In genomic region chr17:38440614-38441397, GRCh38 we compare ENCODE assay signal across 17 cellular contexts. TPM values are rescaled to one million over a fixed set of nuclear protein-coding genes. Genes with fewer than 3 reads are reported as not detected.
A peak's percentile ranks its signal among the peaks of the same experiment; 100 is the strongest.
DNase-seq lines count a peak whose midpoint lies in the region; ATAC-seq and TF ChIP-seq lines count a peak whose summit lies in the region.
"Had no signal": no experiment of that assay in that cellular context is flagged by ENCODE, and none has a peak within 500 bp of the region (broad histone marks: within the 10 kb centered on the region; RNA-seq: fewer than 3 reads in every experiment).

No MANE protein-coding gene starts in this region.

- H3K18ac ChIP-seq in mesendoderm (ENCODE audit: low read length) = no peak overlapping the region

- H4K20me1 ChIP-seq in OCI-LY7 (ENCODE audit: insufficient read depth, low read length) = no peaks in the 10 kb centered on the region

- H3K27me3 ChIP-seq in NT2/D1 (ENCODE audit: insufficient read depth, insufficient read length) = no peaks in the 10 kb centered on the region
- no peaks in the 10 kb centered on the region for H3K27me3 ChIP-seq in gastroesophageal sphincter
- no peaks in the 10 kb centered on the region for H3K27me3 ChIP-seq in mesendoderm (ENCODE audit: insufficient read depth, low read length, poor library complexity)
- no peaks in the 10 kb centered on the region for H3K27me3 ChIP-seq in transverse colon
- H3K27me3 ChIP-seq: breast epithelium had no signal

- no peaks in the 10 kb centered on the region for H3K9me2 ChIP-seq in OCI-LY7 (ENCODE audit: insufficient read depth, low read length)

- no peak overlapping the region for H2BK5ac ChIP-seq in mesendoderm (ENCODE audit: low read length)

- no peak overlapping the region for H4K8ac ChIP-seq in mesendoderm (ENCODE audit: low read depth, low read length)

- no peak overlapping the region for H2BK15ac ChIP-seq in mesendoderm (replicated peaks; ENCODE audit: low read depth)

- WGBS in gastroesophageal sphincter (ENCODE audit: low coverage in 1 of 2), 2 donors = 31 to 57% methylated on average over 4 to 5 of the region's 16 CpGs
- WGBS in mesendoderm (ENCODE audit: extremely low coverage, insufficient coverage, low lambda C conversion rate) = no CpG with 5 or more reads among the region's 16 CpGs
- WGBS in transverse colon (ENCODE audit: low coverage in 1 of 2), 2 donors = 75% methylated on average over 14 of the region's 16 CpGs; no CpG with 5 or more reads in 1 of the 2 donors

- H3K4me2 ChIP-seq in mesendoderm (ENCODE audit: low read length) (no peak overlapping the region), OCI-LY7 (ENCODE audit: low read length) (no peak overlapping the region)

- CTCF ChIA-PET in OCI-LY7 (lab: Charles Lee; ENCODE audit: unreplicated experiment) = no interaction called here

- no peak overlapping the region for H2AK5ac ChIP-seq in mesendoderm (ENCODE audit: low read length)

- H3K79me2 ChIP-seq in mesendoderm (ENCODE audit: control insufficient read depth, insufficient read depth, low read length) (no peaks in the 10 kb centered on the region), OCI-LY7 (ENCODE audit: insufficient read depth, low read depth, low read length) (no peaks in the 10 kb centered on the region)

- no peaks in the 10 kb centered on the region for H3K79me1 ChIP-seq in mesendoderm (ENCODE audit: low read length)

- POLR2A ChIA-PET in OCI-LY7 (lab: Charles Lee) = interaction anchor here (1.3 kb wide), 1 partner anchor 9 kb away, joined by 3 read pairs; no protein-coding TSS in a partner anchor

- DNase-seq in NT2/D1 (ENCODE audit: low read depth, low spot score) (peak; percentile 36), mesendoderm (no peak), transverse colon (no peak), OCI-LY7 (ENCODE audit: low spot score) (no peak), NCI-H2107 treated with DMSO at 0.1 percent for 48 hours (lab: John Stamatoyannopoulos, UW; ENCODE audit: unreplicated experiment) (no peak)
- no peak for DNase-seq in activated naive CD4-positive, alpha-beta T cell (lab: John Stamatoyannopoulos, UW)
- DNase-seq: activated CD4-positive, CD25-positive, alpha-beta regulatory T cell; activated naive CD8-positive, alpha-beta T cell treated with anti-CD3 and anti-CD28 coated beads, Interleukin-2, amount 10 ng/mL, durations not matched to agents 7 days and 5 days; COR-L47; effector CD4-positive, alpha-beta T cell; midbrain; NCI-H1436; NCI-H774; PC-3; stimulated activated naive CD4-positive, alpha-beta T cell treated with Interleukin-2 at 50 U/mL for 16 hours had no signal

- TF ChIP-seq CTCF in gastroesophageal sphincter (IDR thresholded peaks at IDR 0.05) = no peak
- TF ChIP-seq CTCF in transverse colon (IDR thresholded peaks at IDR 0.05) = no peak
- TF ChIP-seq CTCF in OCI-LY7 (conservative IDR thresholded peaks at IDR 0.05; ENCODE audit: low read length) = no peak

- BruUV-seq in OCI-LY7 (replicated peaks; lab: Mats Ljungman, UMichigan) = no TSS peak

- H3K9ac ChIP-seq in NT2/D1 (ENCODE audit: insufficient read length, low read depth) = no peak overlapping the region
- no peak overlapping the region for H3K9ac ChIP-seq in mesendoderm (ENCODE audit: low read length)

- ATAC-seq in gastroesophageal sphincter = peak; percentile 30
- ATAC-seq: PC-3 had no signal

- H3K9me3 ChIP-seq in NT2/D1 (ENCODE audit: insufficient read depth, low read length) (no peaks in the 10 kb centered on the region), gastroesophageal sphincter (no peaks in the 10 kb centered on the region), transverse colon (no peaks in the 10 kb centered on the region), OCI-LY7 (ENCODE audit: low read length) (no peaks in the 10 kb centered on the region)
- H3K9me3 ChIP-seq: breast epithelium had no signal

- TF ChIP-seq EP300 in gastroesophageal sphincter (IDR thresholded peaks at IDR 0.05) (no peak), transverse colon (IDR thresholded peaks at IDR 0.05; ENCODE audit: low read depth) (no peak)

- peaks cover 18% of the 10 kb centered on the region for H3K4me1 ChIP-seq in NT2/D1 (ENCODE audit: insufficient read depth, insufficient read length)
- H3K4me1 ChIP-seq in gastroesophageal sphincter = peaks cover 0 to 75% (median 38%) of the 10 kb centered on the region in 3 donors
- H3K4me1 ChIP-seq in mesendoderm (ENCODE audit: control insufficient read depth, low read depth, low read length) = peaks cover 3% of the 10 kb centered on the region
- peaks cover 3 to 23% (median 18%) of the 10 kb centered on the region in 4 donors for H3K4me1 ChIP-seq in transverse colon
- peaks cover 24% of the 10 kb centered on the region for H3K4me1 ChIP-seq in OCI-LY7 (ENCODE audit: insufficient read depth, low read length, poor library complexity, severe bottlenecking)
- H3K4me1 ChIP-seq: breast epithelium had no signal

- H3K56ac ChIP-seq in mesendoderm (ENCODE audit: low read length) = peak overlapping the region; percentile 27

- in situ Hi-C loops in transverse colon (cut with MboI; ENCODE audit: low pct_ligation_motif_present in 1 of 4, low pct_unique_long_range_greater_than_20kb in 1 of 4, low sequenced_read_pairs in 3 of 4) = no loop called here

- no peak overlapping the region for H2BK120ac ChIP-seq in mesendoderm (ENCODE audit: low read depth, low read length)

- no peak overlapping the region for H2AFZ ChIP-seq in OCI-LY7 (ENCODE audit: low read length)

- TF ChIP-seq POLR2A in gastroesophageal sphincter (IDR thresholded peaks at IDR 0.05) (no peak), transverse colon (IDR thresholded peaks at IDR 0.05) (no peak)

- H4K5ac ChIP-seq in mesendoderm (ENCODE audit: low read length) = no peak overlapping the region

- peaks cover 21% of the 10 kb centered on the region for H3K36me3 ChIP-seq in NT2/D1 (ENCODE audit: insufficient read depth, insufficient read length, low read length)
- no peaks in the 10 kb centered on the region for H3K36me3 ChIP-seq in gastroesophageal sphincter
- H3K36me3 ChIP-seq in mesendoderm (ENCODE audit: control insufficient read depth, insufficient read depth, low read length) = no peaks in the 10 kb centered on the region
- no peaks in the 10 kb centered on the region for H3K36me3 ChIP-seq in transverse colon
- no peaks in the 10 kb centered on the region for H3K36me3 ChIP-seq in OCI-LY7 (ENCODE audit: insufficient read depth, low read length)
- H3K36me3 ChIP-seq: breast epithelium had no signal

- no peak overlapping the region for H3K23ac ChIP-seq in mesendoderm (ENCODE audit: low read length)

- H3K4me3 ChIP-seq in NT2/D1 (ENCODE audit: insufficient read length, low read depth) = no peak overlapping the region
- H3K4me3 ChIP-seq in gastroesophageal sphincter = no peak overlapping the region
- no peak overlapping the region for H3K4me3 ChIP-seq in mesendoderm (ENCODE audit: low read length)
- H3K4me3 ChIP-seq in transverse colon = no peak overlapping the region
- no peak overlapping the region for H3K4me3 ChIP-seq in OCI-LY7 (ENCODE audit: low read depth, low read length, poor library complexity, severe bottlenecking)
- H3K4me3 ChIP-seq: breast epithelium had no signal

- peak overlapping the region; percentile 68 to 82 (median 78) for H3K27ac ChIP-seq in gastroesophageal sphincter
- H3K27ac ChIP-seq in mesendoderm (ENCODE audit: low read depth, low read length) = no peak overlapping the region
- peak overlapping the region; percentile 6 to 58 (median 34) for H3K27ac ChIP-seq in transverse colon
- H3K27ac ChIP-seq in OCI-LY7 (ENCODE audit: low read depth, low read length, poor library complexity, severe bottlenecking) = no peak overlapping the region
- H3K27ac ChIP-seq: breast epithelium had no signal

- no peak overlapping the region for H3K4ac ChIP-seq in mesendoderm (ENCODE audit: low read depth, low read length)

- intact Hi-C loops in transverse colon (cut with DNase I; ENCODE audit: low total_unique reads) = loop anchor here (5.0 kb wide), 1 partner anchor 46 kb away; no protein-coding TSS in a partner anchor
- intact Hi-C loops in OCI-LY7 (cut with micrococcal nuclease; ENCODE audit: unreplicated experiment) = no loop called here

RNA-seq across cellular contexts. Expression of gene ARHGAP23, which starts 12.5 kb away (rescaled TPM):
- total RNA-seq in gastroesophageal sphincter (100 to 1,000 TPM in 1 of 4 donors, 10 to 100 TPM in 3; 45.3 to 132 (median 82.8) TPM), transverse colon (10 to 100 TPM in 3 of 4 donors, 1 to 10 TPM in 1; 4.5 to 21.7 (median 17.0) TPM), OCI-LY7 (2022) (14.6 and 16.3 TPM in 2 replicates)
- 32.5 TPM for polyA plus RNA-seq in mesendoderm (2013, experiment 1 of 2)
- polyA plus RNA-seq in mesendoderm (2013, experiment 2 of 2) = 31.7 TPM
- 18.6 and 25.4 TPM in 2 replicates for total RNA-seq in OCI-LY7 (2014; rRNA removed; shearing (Covaris generic))

Comparison
In these comparisons a context has a peak if more than half of its experiments do, and no peak if none do; other contexts are left out.
1. H3K27ac ChIP-seq: peak in gastroesophageal sphincter (4 of 4) and transverse colon (4 of 4); none in mesendoderm (single experiment) and OCI-LY7 (single experiment).